21 cellular contexts compared by ENCODE assay signal in the genomic region with DNA sequence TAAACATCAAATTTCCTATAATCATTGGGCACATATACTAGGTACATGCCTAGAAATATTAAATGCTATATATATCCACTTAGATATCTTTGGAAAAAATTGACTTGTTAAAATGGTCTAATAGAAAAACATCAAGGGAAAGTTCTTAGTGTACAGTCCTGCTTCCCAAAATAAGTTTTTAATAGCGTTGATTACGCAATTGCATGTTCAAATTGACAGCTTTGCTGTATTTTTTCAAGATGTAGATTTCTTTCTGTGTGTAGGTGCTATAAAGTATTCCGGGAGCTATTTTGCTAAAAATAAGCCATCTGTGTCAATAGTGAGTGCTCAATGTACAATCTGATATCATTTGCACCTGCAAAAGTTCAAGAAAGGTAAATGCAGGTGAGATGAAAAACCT.
"Had no signal": no experiment of that assay in that cellular context is flagged by ENCODE, and none has a peak within 500 bp of the region (broad histone marks: within the 10 kb centered on the region; RNA-seq: fewer than 3 reads in every experiment).

No MANE protein-coding gene starts in this region.

- ATAC-seq: Panc1, PC-3 had no signal

- H3K9me3 ChIP-seq: SK-N-SH had no signal

- H3K9ac ChIP-seq: SK-N-SH had no signal

- H3K4me2 ChIP-seq: SK-N-SH had no signal

- H3K9me2 ChIP-seq: SK-N-SH had no signal

- DNase-seq: KBM-7; MV-4-11; NCI-H1048; NCI-H1105; NCI-H1417; NCI-H1436 treated with DMSO at 0.1 percent for 48 hours; NCI-H1694; NCI-H187 treated with DMSO at 0.1 percent for 48 hours; NCI-H2029 treated with DMSO at 0.1 percent for 48 hours; NCI-H2107; NCI-H2227 treated with DMSO at 0.1 percent for 48 hours; NCI-H524; NCI-H526 treated with DMSO at 0.1 percent for 48 hours; NCI-H748 treated with DMSO at 0.1 percent for 48 hours; NK-92 treated with Interleukin-12 subunit alpha and Interleukin-12 subunit beta, amount 100 ng/mL, for 24 hours; PC-3; SHP77; SK-N-SH had no signal

- H3K27ac ChIP-seq: HL-60, RWPE1 had no signal
